ENCODE assay signal across 12 cellular contexts in genomic region chr1:55815745-55816455, GRCh38.
"Had no signal": no experiment of that assay in that cellular context is flagged by ENCODE, and none has a peak within 500 bp of the region (broad histone marks: within the 10 kb centered on the region; RNA-seq: fewer than 3 reads in every experiment).

No MANE protein-coding gene starts in this region.

- H3K36me3 ChIP-seq: pancreas, tibial nerve had no signal

- DNase-seq: activated CD4-positive, alpha-beta T cell treated with anti-CD3 and anti-CD28 coated beads, Interleukin-2, amount 50 U/mL, for 1 hour; activated naive CD4-positive, alpha-beta T cell treated with Interleukin-2 at 50 U/mL for 16 hours; aorta; cortex of kidney; effector CD4-positive, alpha-beta T cell; foreskin fibroblast; glutamatergic neuron; pancreas; stimulated activated naive B cell treated with anti-CD40 and anti-IgM and Interleukin-4, amounts not matched to agents 10 μg/mL and 1 μg/mL and 100 μg/mL, for 72 hours; T-helper 2 cell had no signal

- H3K9me3 Mint-ChIP-seq: activated T-helper 1 cell treated with anti-CD3 and anti-CD28 coated beads, Interleukin-12 subunit alpha, Interleukin-12 subunit beta, Interleukin-2, Interleukin-4 antibody, amounts not matched to agents 30 ng/mL and 10 ng/mL and 1 ng/mL, durations not matched to agents 14 hours and 24 hours and 36 hours; stimulated activated naive B cell treated with anti-CD40 and anti-IgM and Interleukin-4, amounts not matched to agents 10 μg/mL and 1 μg/mL and 100 μg/mL, for 72 hours had no signal

- H3K27ac ChIP-seq: pancreas had no signal

- H3K4me1 Mint-ChIP-seq: stimulated activated naive B cell treated with anti-CD40 and anti-IgM and Interleukin-4, amounts not matched to agents 10 μg/mL and 1 μg/mL and 100 μg/mL, for 72 hours had no signal

- H3K4me1 ChIP-seq: pancreas had no signal

- H3K27me3 ChIP-seq: pancreas, tibial nerve had no signal

- H3K36me3 Mint-ChIP-seq: stimulated activated naive B cell treated with anti-CD40 and anti-IgM and Interleukin-4, amounts not matched to agents 10 μg/mL and 1 μg/mL and 100 μg/mL, for 72 hours had no signal

- H3K27ac Mint-ChIP-seq: activated T-helper 1 cell treated with anti-CD3 and anti-CD28 coated beads, Interleukin-12 subunit alpha, Interleukin-12 subunit beta, Interleukin-2, Interleukin-4 antibody, amounts not matched to agents 30 ng/mL and 10 ng/mL and 1 ng/mL, durations not matched to agents 14 hours and 24 hours and 36 hours; stimulated activated naive B cell treated with anti-CD40 and anti-IgM and Interleukin-4, amounts not matched to agents 10 μg/mL and 1 μg/mL and 100 μg/mL, for 72 hours had no signal

- H3K4me3 ChIP-seq: pancreas, tibial nerve had no signal

- H3K9me3 ChIP-seq: pancreas, tibial nerve had no signal

- H3K27me3 Mint-ChIP-seq: stimulated activated naive B cell treated with anti-CD40 and anti-IgM and Interleukin-4, amounts not matched to agents 10 μg/mL and 1 μg/mL and 100 μg/mL, for 72 hours had no signal

- H3K4me3 Mint-ChIP-seq: activated T-helper 1 cell treated with anti-CD3 and anti-CD28 coated beads, Interleukin-12 subunit alpha, Interleukin-12 subunit beta, Interleukin-2, Interleukin-4 antibody, amounts not matched to agents 30 ng/mL and 10 ng/mL and 1 ng/mL, durations not matched to agents 14 hours and 24 hours and 36 hours; stimulated activated naive B cell treated with anti-CD40 and anti-IgM and Interleukin-4, amounts not matched to agents 10 μg/mL and 1 μg/mL and 100 μg/mL, for 72 hours had no signal
